In genomic region chr7:121505021-121505420, GRCh38 we compare ENCODE assay signal across 1 cellular context.
TF ChIP-seq lines count a peak whose summit lies in the region.

No MANE protein-coding gene starts in this region.

TF ChIP-seq in K562, 482 proteins besides CTCF, POLR2A, EP300 and RAD21 (continued from another document):
- TF ChIP-seq DEAF1 (CRISPR knock-in tag; IDR thresholded peaks at IDR 0.05) (no peak), ZHX1 (conservative IDR thresholded peaks at IDR 0.05; ENCODE audit: low read length) (no peak)
